9 cellular contexts compared by ENCODE assay signal in genomic region chr5:140868721-140869554, GRCh38. TPM values are rescaled to one million over a fixed set of nuclear protein-coding genes. Genes with fewer than 3 reads are reported as not detected.
A peak's percentile ranks its signal among the peaks of the same experiment; 100 is the strongest.
DNase-seq lines count a peak whose midpoint lies in the region; ATAC-seq and TF ChIP-seq lines count a peak whose summit lies in the region.
"Had no signal": no experiment of that assay in that cellular context is flagged by ENCODE, and none has a peak within 500 bp of the region (broad histone marks: within the 10 kb centered on the region; RNA-seq: fewer than 3 reads in every experiment).

A gene with protein sequence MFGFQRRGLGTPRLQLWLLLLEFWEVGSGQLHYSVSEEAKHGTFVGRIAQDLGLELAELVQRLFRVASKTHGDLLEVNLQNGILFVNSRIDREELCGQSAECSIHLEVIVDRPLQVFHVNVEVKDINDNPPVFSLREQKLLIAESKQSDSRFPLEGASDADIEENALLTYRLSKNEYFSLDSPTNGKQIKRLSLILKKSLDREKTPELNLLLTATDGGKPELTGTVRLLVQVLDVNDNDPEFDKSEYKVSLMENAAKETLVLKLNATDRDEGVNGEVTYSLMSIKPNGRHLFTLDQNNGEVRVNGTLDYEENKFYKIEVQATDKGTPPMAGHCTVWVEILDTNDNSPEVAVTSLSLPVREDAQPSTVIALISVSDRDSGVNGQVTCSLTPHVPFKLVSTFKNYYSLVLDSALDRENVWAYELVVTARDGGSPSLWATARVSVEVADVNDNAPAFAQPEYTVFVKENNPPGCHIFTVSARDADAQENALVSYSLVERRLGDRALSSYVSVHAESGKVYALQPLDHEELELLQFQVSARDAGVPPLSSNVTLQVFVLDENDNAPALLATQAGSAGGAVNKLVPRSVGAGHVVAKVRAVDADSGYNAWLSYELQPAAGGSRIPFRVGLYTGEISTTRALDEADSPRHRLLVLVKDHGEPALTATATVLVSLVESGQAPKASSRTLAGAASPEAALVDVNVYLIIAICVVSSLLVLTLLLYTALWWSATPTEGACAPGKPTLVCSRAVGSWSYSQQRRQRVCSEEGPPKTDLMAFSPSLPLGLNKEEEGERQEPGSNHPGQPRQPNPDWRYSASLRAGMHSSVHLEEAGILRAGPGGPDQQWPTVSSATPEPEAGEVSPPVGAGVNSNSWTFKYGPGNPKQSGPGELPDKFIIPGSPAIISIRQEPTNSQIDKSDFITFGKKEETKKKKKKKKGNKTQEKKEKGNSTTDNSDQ (plus strand): TSS chr5:140868957. CDS start chr5:140869104, 147 bp downstream.

- H3K9me3 Mint-ChIP-seq in brain, result peaks cover 35 to 87% (median 71%) of the 10 kb centered on the region in 5 experiments
- H3K9me3 Mint-ChIP-seq in stimulated activated naive CD8-positive, alpha-beta T cell treated with anti-CD3 and anti-CD28 coated beads, Interleukin-15, amount 100 ng/mL, for 72 hours, result peaks cover 5 to 6% of the 10 kb centered on the region in 2 donors

- no peaks in the 10 kb centered on the region for H3K4me1 ChIP-seq in left lung

- H3K4me3 ChIP-seq in left lung, result peak within 1 kb of the TSS in 1 of 2 donors; percentile 25
- H3K4me3 ChIP-seq: SK-N-MC had no signal

- TF ChIP-seq CTCF in brain (conservative IDR thresholded peaks at IDR 0.05), result peak; percentile 36 to 42
- TF ChIP-seq CTCF in left lung (IDR thresholded peaks at IDR 0.05), result no peak

- peaks cover 0 to 30% of the 10 kb centered on the region in 2 donors for H3K9me3 ChIP-seq in left lung

- peak within 1 kb of the TSS in 3 of 5 experiments; percentile 53 to 82 (median 72) for H3K27ac Mint-ChIP-seq in brain
- no peak within 1 kb of the TSS for H3K27ac Mint-ChIP-seq in stimulated activated naive CD8-positive, alpha-beta T cell treated with anti-CD3 and anti-CD28 coated beads, Interleukin-15, amount 100 ng/mL, for 72 hours

- H3K27ac ChIP-seq in left lung, result no peak within 1 kb of the TSS
- H3K27ac ChIP-seq: SK-N-MC had no signal

- peaks cover 96% of the 10 kb centered on the region for H3K36me3 Mint-ChIP-seq in brain

- intact Hi-C loops in left lung (cut with DNase I), result no loop called here

- no peaks in the 10 kb centered on the region for H3K36me3 ChIP-seq in left lung

- H3K4me3 Mint-ChIP-seq in brain, result peak within 1 kb of the TSS; percentile 78 to 88 (median 82)
- H3K4me3 Mint-ChIP-seq in stimulated activated naive CD8-positive, alpha-beta T cell treated with anti-CD3 and anti-CD28 coated beads, Interleukin-15, amount 100 ng/mL, for 72 hours, result no peak within 1 kb of the TSS

- H3K27me3 Mint-ChIP-seq in brain, result no peaks in the 10 kb centered on the region
- H3K27me3 Mint-ChIP-seq in stimulated activated naive CD8-positive, alpha-beta T cell treated with anti-CD3 and anti-CD28 coated beads, Interleukin-15, amount 100 ng/mL, for 72 hours, result peaks cover 13% of the 10 kb centered on the region

- peaks cover 0 to 70% of the 10 kb centered on the region in 2 donors for H3K27me3 ChIP-seq in left lung

- DNase-seq in COLO668 (lab: John Stamatoyannopoulos, UW; ENCODE audit: unreplicated experiment) (peak; percentile 38), LHCN-M2 (ENCODE audit: low read depth) (peak; percentile 2), left lung (no peak)
- DNase-seq in stimulated activated naive CD8-positive, alpha-beta T cell treated with anti-CD3 and anti-CD28 coated beads, Interleukin-15, amount 100 ng/mL, for 72 hours, result no peak

- H3K4me1 Mint-ChIP-seq in brain, result peaks cover 15% of the 10 kb centered on the region
- H3K4me1 Mint-ChIP-seq in stimulated activated naive CD8-positive, alpha-beta T cell treated with anti-CD3 and anti-CD28 coated beads, Interleukin-15, amount 100 ng/mL, for 72 hours, result no peaks in the 10 kb centered on the region

- ATAC-seq in left lung (peak; percentile 88), HG03571 (IDR thresholded peaks at IDR 0.05; ENCODE audit: unreplicated experiment) (no peak), GM21717 (IDR thresholded peaks at IDR 0.05; ENCODE audit: unreplicated experiment) (no peak), GM21576 (IDR thresholded peaks at IDR 0.05; ENCODE audit: unreplicated experiment) (no peak)
- ATAC-seq in stimulated activated naive CD8-positive, alpha-beta T cell treated with anti-CD3 and anti-CD28 coated beads, Interleukin-15, amount 100 ng/mL, for 72 hours, result no peak

RNA-seq across cellular contexts. Expression of the gene that starts here (rescaled TPM):
- total RNA-seq in LHCN-M2 (2014; rRNA removed) (0.11 TPM in 1 of 2 replicates, not detected in the other), left lung (1 to 10 TPM; 1.4 to 1.5 TPM)
- not detected for polyA plus RNA-seq in LHCN-M2 (2012)
- polyA plus RNA-seq in brain (ENCODE audit: insufficient read depth, low read depth, low replicate concordance), result 17.7 TPM

Comparison
In these comparisons a context has a peak if more than half of its experiments do, and no peak if none do; other contexts are left out.
1. Peak in DNase-seq in LHCN-M2; RNA of the gene not detected or under 1 TPM.
2. H3K27ac Mint-ChIP-seq: peak in brain (3 of 5); none in stimulated activated naive CD8-positive, alpha-beta T cell treated with anti-CD3 and anti-CD28 coated beads, Interleukin-15, amount 100 ng/mL, for 72 hours (0 of 2).
3. H3K4me3 Mint-ChIP-seq: peak in brain (5 of 5); none in stimulated activated naive CD8-positive, alpha-beta T cell treated with anti-CD3 and anti-CD28 coated beads, Interleukin-15, amount 100 ng/mL, for 72 hours (0 of 2).
4. CTCF ChIP-seq: peak in brain (2 of 2); none in left lung (0 of 2).